ENCODE assay signal across 8 cellular contexts in genomic region chr2:176454893-176455810, GRCh38.
DNase-seq lines count a peak whose midpoint lies in the region; ATAC-seq and TF ChIP-seq lines count a peak whose summit lies in the region.

No MANE protein-coding gene starts in this region.

- no peaks in the 10 kb centered on the region for H3K4me1 Mint-ChIP-seq in memory B cell

- peaks cover 7% of the 10 kb centered on the region for H3K27me3 Mint-ChIP-seq in memory B cell

- ATAC-seq in HG03378 (IDR thresholded peaks at IDR 0.05; ENCODE audit: unreplicated experiment) (peak; percentile 55), memory B cell (ENCODE audit: low read depth) (peak; percentile 70), HG03139 (IDR thresholded peaks at IDR 0.05; ENCODE audit: unreplicated experiment) (no peak)

- no peak overlapping the region for H3K4me3 Mint-ChIP-seq in memory B cell

- peak; percentile 86 for TF ChIP-seq CTCF in GM10266 (IDR thresholded peaks at IDR 0.05; ENCODE audit: control insufficient read depth, insufficient read depth, low read depth, missing control alignments)

- H3K27ac Mint-ChIP-seq in memory B cell: no peak overlapping the region

- no peaks in the 10 kb centered on the region for H3K36me3 Mint-ChIP-seq in memory B cell

- H3K9me3 Mint-ChIP-seq in memory B cell: no peaks in the 10 kb centered on the region

- DNase-seq in GM10266 (ENCODE audit: extremely low spot score) (peak; percentile 52), NCI-H526 treated with DMSO at 0.1 percent for 48 hours (lab: John Stamatoyannopoulos, UW) (peak; percentile 79), memory B cell (ENCODE audit: low spot score in 2 of 2) (peak; percentile 73 to 87)
- peak; percentile 67 to 77 for DNase-seq in activated CD4-positive, alpha-beta T cell treated with anti-CD3 and anti-CD28 coated beads, Interleukin-2, amount 50 U/mL, for 24 hours (ENCODE audit: low read depth in 1 of 2, low spot score in 1 of 2)
- DNase-seq in effector CD4-positive, alpha-beta T cell: peak; percentile 72
- peak; percentile 83 for DNase-seq in stimulated activated CD8-positive, alpha-beta memory T cell treated with anti-CD3 and anti-CD28 coated beads, Interleukin-15, amount 100 ng/mL, for 1 hour (ENCODE audit: low read depth)
